10 cellular contexts compared by ENCODE assay signal in genomic region chr2:231513746-231514224, GRCh38. TPM values are rescaled to one million over a fixed set of nuclear protein-coding genes. Genes with fewer than 3 reads are reported as not detected.
DNase-seq lines count a peak whose midpoint lies in the region; ATAC-seq, FAIRE-seq and TF ChIP-seq lines count a peak whose summit lies in the region.
"Had no signal": no experiment of that assay in that cellular context is flagged by ENCODE, and none has a peak within 500 bp of the region (broad histone marks: within the 10 kb centered on the region; RNA-seq: fewer than 3 reads in every experiment).

No MANE protein-coding gene starts in this region.

- H3K4me1 ChIP-seq in HUES48 (ENCODE audit: control insufficient read depth, insufficient read depth, low read length) (peaks cover 4% of the 10 kb centered on the region), mucosa of stomach (ENCODE audit: control insufficient read depth, insufficient read depth, low read length) (peaks cover 12% of the 10 kb centered on the region)

- TF ChIP-seq CTCF in 22Rv1 (IDR thresholded peaks at IDR 0.05): no peak
- no peak for TF ChIP-seq CTCF in bronchial epithelial cell (IDR thresholded peaks at IDR 0.05; ENCODE audit: insufficient read depth, low read length, severe bottlenecking)

- no peak for DNase-seq in bronchial epithelial cell (ENCODE audit: low read depth)
- DNase-seq in SIG-M5 (lab: John Stamatoyannopoulos, UW): no peak
- DNase-seq in stimulated activated CD4-positive, alpha-beta T cell treated with anti-CD3 and anti-CD28 coated beads, Interleukin-12 subunit alpha, Interleukin-12 subunit beta, amount 100 ng/mL, for 4 hours: no peak
- no peak for DNase-seq in glomerular visceral epithelial cell (ENCODE audit: extremely low spot score)

- peak overlapping the region; percentile 65 for H3K27ac ChIP-seq in 22Rv1
- peak overlapping the region; percentile 80 for H3K27ac ChIP-seq in HUES48 (ENCODE audit: low read depth, low read length)

- FAIRE-seq in bronchial epithelial cell (lab: Jason Lieb, UNC): no peak

- H3K9me3 ChIP-seq in HUES48 (ENCODE audit: control insufficient read depth, insufficient read depth, low read length): no peaks in the 10 kb centered on the region
- no peaks in the 10 kb centered on the region for H3K9me3 ChIP-seq in mucosa of stomach (ENCODE audit: control insufficient read depth, low read length)

- ATAC-seq in GM21737 (IDR thresholded peaks at IDR 0.05; ENCODE audit: unreplicated experiment): no peak

- H3K36me3 ChIP-seq in HUES48 (ENCODE audit: control insufficient read depth, insufficient read depth, low read length) (no peaks in the 10 kb centered on the region), bronchial epithelial cell (ENCODE audit: control insufficient read depth, insufficient read depth, low read length) (no peaks in the 10 kb centered on the region), mucosa of stomach (ENCODE audit: control insufficient read depth, insufficient read depth, low read length) (no peaks in the 10 kb centered on the region)

- H3K9ac ChIP-seq in HUES48 (ENCODE audit: low read depth, low read length) (peak overlapping the region; percentile 92), mucosa of stomach (ENCODE audit: low read length) (peak overlapping the region; percentile 73)

- peaks cover 9% of the 10 kb centered on the region; the same call in 1 of the 2 replicates for H3K27me3 ChIP-seq in HUES48 (ENCODE audit: control insufficient read depth, insufficient read depth, low read length)
- H3K27me3 ChIP-seq in bronchial epithelial cell (ENCODE audit: control insufficient read depth, insufficient read depth, low read length): no peaks in the 10 kb centered on the region
- no peaks in the 10 kb centered on the region for H3K27me3 ChIP-seq in mucosa of stomach (ENCODE audit: control insufficient read depth, insufficient read depth, low read length)

- H3K4me3 ChIP-seq in HUES48 (ENCODE audit: low read depth, low read length) (peak overlapping the region; percentile 95), bronchial epithelial cell (ENCODE audit: low read depth, low read length) (peak overlapping the region; percentile 78), mucosa of stomach (ENCODE audit: low read length) (peak overlapping the region; percentile 69)

RNA-seq across cellular contexts. Expression of gene NMUR1, which starts 16.5 kb away (rescaled TPM):
- total RNA-seq in bronchial epithelial cell: not detected in 2 replicates
- total RNA-seq: myocyte, RPMI7951 had no signal

RNA-seq across cellular contexts. Expression of gene NCL, which starts 49.5 kb away (rescaled TPM):
- total RNA-seq in bronchial epithelial cell: 134 and 175 TPM in 2 replicates
